26 cellular contexts compared by ENCODE assay signal in genomic region chr13:21872795-21873194, GRCh38.
DNase-seq lines count a peak whose midpoint lies in the region; ATAC-seq, FAIRE-seq and TF ChIP-seq lines count a peak whose summit lies in the region.
"Had no signal": no experiment of that assay in that cellular context is flagged by ENCODE, and none has a peak within 500 bp of the region (broad histone marks: within the 10 kb centered on the region; RNA-seq: fewer than 3 reads in every experiment).

No MANE protein-coding gene starts in this region.

- no peak overlapping the region for H2BK15ac ChIP-seq in H1 (ENCODE audit: low read length)

- H3K79me2 ChIP-seq in mammary epithelial cell (ENCODE audit: insufficient read depth, low read length) (no peaks in the 10 kb centered on the region), H1 (ENCODE audit: control insufficient read depth in 1 of 2, insufficient read depth in 2 of 2, low read length in 2 of 2) (no peaks in the 10 kb centered on the region)

- H3K27me3 ChIP-seq in mammary epithelial cell (ENCODE audit: insufficient read depth, low read length) (no peaks in the 10 kb centered on the region), breast epithelium (no peaks in the 10 kb centered on the region), H1 (replicated peaks in 1 of 4; ENCODE audit: control insufficient read depth in 3 of 4, extremely low read depth in 1 of 4, insufficient read depth in 3 of 4, low read length in 3 of 4) (no peaks in the 10 kb centered on the region)
- H3K27me3 ChIP-seq: BE2C had no signal

- H3K36me3 ChIP-seq in mammary epithelial cell (ENCODE audit: insufficient read depth, low read length) (no peaks in the 10 kb centered on the region), breast epithelium (no peaks in the 10 kb centered on the region), H1 (ENCODE audit: control insufficient read depth in 2 of 4, insufficient read depth in 4 of 4, low read length in 3 of 4) (no peaks in the 10 kb centered on the region)
- H3K36me3 ChIP-seq: BE2C had no signal

- H3K4ac ChIP-seq in H1 (replicated peaks; ENCODE audit: insufficient read length, low read depth, low read length) = no peak overlapping the region

- no peak overlapping the region for H3K4me2 ChIP-seq in mammary epithelial cell (ENCODE audit: insufficient read depth, low read depth, low read length)
- H3K4me2 ChIP-seq in H1 (ENCODE audit: insufficient read depth in 1 of 2, low read depth in 2 of 2, low read length in 2 of 2) = no peak overlapping the region

- H3K23ac ChIP-seq in H1 (ENCODE audit: insufficient read length) = no peak overlapping the region

- no peaks in the 10 kb centered on the region for H4K20me1 ChIP-seq in mammary epithelial cell (ENCODE audit: insufficient read depth, low read length)
- no peaks in the 10 kb centered on the region for H4K20me1 ChIP-seq in H1 (replicated peaks in 1 of 2; ENCODE audit: control insufficient read depth in 1 of 2, insufficient read depth in 2 of 2, low read length in 2 of 2)

- CTCF ChIA-PET in mammary epithelial cell (lab: Charles Lee; ENCODE audit: low non-redundant PET) (no interaction called here), H1 (lab: Charles Lee; ENCODE audit: partially characterized antibody) (interaction anchor here (1.3 kb wide), 1 partner anchor 40 kb away, joined by 3 read pairs; no protein-coding TSS in a partner anchor)

- H3K18ac ChIP-seq in H1 (ENCODE audit: extremely low read depth, low read length) = no peak overlapping the region

- H3K14ac ChIP-seq in H1 (ENCODE audit: insufficient read length) = no peak overlapping the region

- POLR2A ChIA-PET in H1 (lab: Charles Lee; ENCODE audit: partially characterized antibody) = no interaction called here

- no peak for TF ChIP-seq CTCF in mammary epithelial cell (conservative IDR thresholded peaks at IDR 0.05 in 1 of 2, IDR thresholded peaks at IDR 0.05 in 1 of 2; ENCODE audit: extremely low read depth in 1 of 2, insufficient read depth in 1 of 2, low read depth in 1 of 2, low read length in 2 of 2)
- TF ChIP-seq CTCF in breast epithelium (IDR thresholded peaks at IDR 0.05) = no peak
- TF ChIP-seq CTCF in H1 (IDR thresholded peaks at IDR 0.05; ENCODE audit: control extremely low read depth in 1 of 3, insufficient read depth in 1 of 3, low read depth in 1 of 3, low read length in 3 of 3) = no peak
- TF ChIP-seq CTCF in GM13977 (IDR thresholded peaks at IDR 0.05; ENCODE audit: extremely low read depth, insufficient read depth, missing control alignments) = no peak

- DNase-seq in mammary epithelial cell (peak; percentile 58), breast epithelium (ENCODE audit: low spot score in 2 of 2) (no peak), H1 (ENCODE audit: low read depth in 1 of 2, low spot score in 2 of 2) (no peak), kidney glomerular epithelial cell (lab: John Stamatoyannopoulos, UW) (peak; percentile 4), GM13977 (ENCODE audit: low spot score) (no peak), nucleus accumbens (lab: John Stamatoyannopoulos, UW) (no peak)
- DNase-seq: 8988T; BE2C; CD4-positive, CD25-positive, alpha-beta regulatory T cell; COR-L47; DMS 273 treated with DMSO at 0.1 percent for 48 hours; GF-D8; MM.1S; NCI-H1092; NCI-H1436 treated with DMSO at 0.1 percent for 48 hours; NCI-H2081; NCI-H510A; NCI-H774; OCI-M1; SHP77 had no signal

- no peak overlapping the region for H2AK5ac ChIP-seq in H1 (ENCODE audit: low read depth, low read length)

- H3K9me3 ChIP-seq in mammary epithelial cell (replicated peaks; ENCODE audit: insufficient read depth, low read length) (peaks cover 15% of the 10 kb centered on the region), breast epithelium (no peaks in the 10 kb centered on the region), H1 (ENCODE audit: insufficient read depth in 2 of 2, low read depth in 1 of 2, low read length in 1 of 2) (no peaks in the 10 kb centered on the region)
- H3K9me3 ChIP-seq: BE2C had no signal

- TF ChIP-seq EP300 in H1 (IDR thresholded peaks at IDR 0.05; ENCODE audit: borderline replicate concordance in 1 of 2, low read depth in 2 of 2, low read length in 2 of 2) = no peak

- H3K9ac ChIP-seq in mammary epithelial cell (ENCODE audit: insufficient read depth, low read length) = no peak overlapping the region
- H3K9ac ChIP-seq in H1 (replicated peaks in 1 of 4; ENCODE audit: extremely low read depth in 1 of 4, low read depth in 3 of 4, low read length in 3 of 4) = no peak overlapping the region

- H2BK120ac ChIP-seq in H1 (replicated peaks; ENCODE audit: low read depth, low read length) = no peak overlapping the region

- no peaks in the 10 kb centered on the region for H3K79me1 ChIP-seq in H1 (ENCODE audit: low read depth, low read length)

- dilution Hi-C loops in mammary epithelial cell (cut with HindIII; ENCODE audit: low sequenced_read_pairs) = no loop called here

- no peak for TF ChIP-seq POLR2A in breast epithelium (IDR thresholded peaks at IDR 0.05)
- no peak for TF ChIP-seq POLR2A in H1 (IDR thresholded peaks at IDR 0.05; ENCODE audit: control extremely low read depth in 1 of 2, low read depth in 2 of 2, low read length in 2 of 2)

- no TSS peak for BruUV-seq in mammary epithelial cell (replicated peaks; lab: Mats Ljungman, UMichigan)

- FAIRE-seq in H1 (lab: Jason Lieb, UNC) = no peak
- FAIRE-seq: GM12878, GM18507, H54 had no signal

- in situ Hi-C loops in mammary epithelial cell (cut with MboI; ENCODE audit: low sequenced_read_pairs in 2 of 2) = no loop called here
- in situ Hi-C loops in GM13977 (cut with MboI; ENCODE audit: low pct_unique_long_range_greater_than_20kb, low sequenced_read_pairs, unreplicated experiment) = no loop called here

- H4K91ac ChIP-seq in H1 (replicated peaks; ENCODE audit: insufficient read length, low read length) = no peak overlapping the region

- no peak overlapping the region for H2BK5ac ChIP-seq in H1 (ENCODE audit: low read depth, low read length)

- no peak overlapping the region for H3K56ac ChIP-seq in H1 (replicated peaks; ENCODE audit: insufficient read length, low read depth, low read length)

- H3K4me1 ChIP-seq in mammary epithelial cell (ENCODE audit: insufficient read depth, low read length) = no peaks in the 10 kb centered on the region
- no peaks in the 10 kb centered on the region for H3K4me1 ChIP-seq in breast epithelium
- no peaks in the 10 kb centered on the region for H3K4me1 ChIP-seq in H1 (replicated peaks in 1 of 4; ENCODE audit: control insufficient read depth in 3 of 4, insufficient read depth in 4 of 4, low read length in 3 of 4)
- H3K4me1 ChIP-seq: BE2C had no signal

- H2AFZ ChIP-seq in mammary epithelial cell (ENCODE audit: low read depth, low read length) (no peak overlapping the region), H1 (ENCODE audit: low read length) (peak overlapping the region; percentile 36; the same call in 1 of the 2 replicates)

- H2BK20ac ChIP-seq in H1 (ENCODE audit: low read length) = no peak overlapping the region

- H3K27ac ChIP-seq in mammary epithelial cell (ENCODE audit: insufficient read depth, low read depth, low read length) = no peak overlapping the region
- no peak overlapping the region for H3K27ac ChIP-seq in breast epithelium
- H3K27ac ChIP-seq in H1 (ENCODE audit: low read depth, low read length) = no peak overlapping the region
- H3K27ac ChIP-seq: SK-N-MC had no signal

- H2BK12ac ChIP-seq in H1 (ENCODE audit: low read depth, low read length) = no peak overlapping the region

- no peak overlapping the region for H4K8ac ChIP-seq in H1 (ENCODE audit: extremely low read depth, insufficient read depth, low read length)

- no peak overlapping the region for H4K5ac ChIP-seq in H1 (ENCODE audit: insufficient read length, low read depth, low read length)

- H3K4me3 ChIP-seq in mammary epithelial cell (replicated peaks in 1 of 3; ENCODE audit: insufficient read depth in 1 of 3, low read depth in 2 of 3, low read length in 3 of 3) (no peak overlapping the region), breast epithelium (no peak overlapping the region), H1 (ENCODE audit: extremely low read depth in 1 of 4, insufficient read depth in 2 of 4, low read depth in 3 of 4, low read length in 4 of 4) (no peak overlapping the region)
- H3K4me3 ChIP-seq: GM12878, SK-N-MC had no signal

- no peaks in the 10 kb centered on the region for H3K23me2 ChIP-seq in H1 (ENCODE audit: low read depth, low read length)

- TF ChIP-seq RAD21 in H1 (IDR thresholded peaks at IDR 0.05 in 1 of 2, conservative IDR thresholded peaks at IDR 0.05 in 1 of 2; ENCODE audit: low read depth in 2 of 2, low read length in 2 of 2) = no peak

- intact Hi-C loops in mammary epithelial cell (cut with micrococcal nuclease) (no loop called here), breast epithelium (cut with DNase I; ENCODE audit: low total_unique reads) (no loop called here)

- WGBS in mammary epithelial cell (ENCODE audit: low coverage, missing lambda C conversion rate) = 4% methylated on average over 2 of the region's 5 CpGs
- 84% methylated on average over 5 of the region's 5 CpGs; no CpG with 5 or more reads in 1 of the 2 experiments for WGBS in H1 (ENCODE audit: extremely low coverage in 1 of 2, insufficient coverage in 1 of 2, insufficient read length in 1 of 2, insufficient replicate concordance in 2 of 2, low coverage in 1 of 2, low lambda C conversion rate in 2 of 2, missing lambda C conversion rate in 1 of 2), 2 experiments

- ATAC-seq in GM18520 (IDR thresholded peaks at IDR 0.05; ENCODE audit: unreplicated experiment) (no peak), HG02870 (IDR thresholded peaks at IDR 0.05; ENCODE audit: unreplicated experiment) (no peak)
- ATAC-seq: GM12878 had no signal

TF ChIP-seq in H1, 55 proteins besides CTCF, POLR2A, EP300 and RAD21:
- no peak for TF ChIP-seq SAP30 (IDR thresholded peaks at IDR 0.05; ENCODE audit: insufficient read depth, insufficient replicate concordance, low read length)
- TF ChIP-seq CEBPB (IDR thresholded peaks at IDR 0.05; ENCODE audit: low read depth, low read length) = no peak
- TF ChIP-seq FOSL1 (IDR thresholded peaks at IDR 0.05; ENCODE audit: insufficient read depth, low read depth, low read length) = no peak
- TF ChIP-seq EGR1 (IDR thresholded peaks at IDR 0.05; ENCODE audit: borderline replicate concordance, low read depth, low read length) = no peak
- TF ChIP-seq ATF2 (IDR thresholded peaks at IDR 0.05; ENCODE audit: low read length) = no peak
- TF ChIP-seq SP1 (IDR thresholded peaks at IDR 0.05; ENCODE audit: low read depth, low read length) = no peak
TF ChIP-seq in H1: peak in this region for 0.

Comparison
In these comparisons a context has a peak if more than half of its experiments do, and no peak if none do; other contexts are left out.
1. DNase-seq: peak in mammary epithelial cell (single experiment) and kidney glomerular epithelial cell (single experiment); none in breast epithelium (0 of 2), H1 (0 of 2), GM13977 (single experiment) and nucleus accumbens (0 of 56).